ENCODE assay signal across 15 cellular contexts in genomic region chr17:18224053-18224427, GRCh38. TPM values are rescaled to one million over a fixed set of nuclear protein-coding genes. Genes with fewer than 3 reads are reported as not detected.
A peak's percentile ranks its signal among the peaks of the same experiment; 100 is the strongest.
DNase-seq lines count a peak whose midpoint lies in the region; ATAC-seq and TF ChIP-seq lines count a peak whose summit lies in the region.
"Had no signal": no experiment of that assay in that cellular context is flagged by ENCODE, and none has a peak within 500 bp of the region (broad histone marks: within the 10 kb centered on the region; RNA-seq: fewer than 3 reads in every experiment).

No MANE protein-coding gene starts in this region.

- H3K4me3 ChIP-seq in IMR-90 (ENCODE audit: insufficient read depth, low read depth, low read length) (no peak overlapping the region), mammary epithelial cell (replicated peaks in 1 of 3; ENCODE audit: insufficient read depth in 1 of 3, low read depth in 2 of 3, low read length in 3 of 3) (no peak overlapping the region), iPS-18c (ENCODE audit: insufficient read depth, low read depth, low read length) (peak overlapping the region; percentile 59; the same call in 1 of the 2 replicates), smooth muscle cell (no peak overlapping the region)
- H3K4me3 ChIP-seq: colonic mucosa had no signal

- no peak for TF ChIP-seq RAD21 in IMR-90 (IDR thresholded peaks at IDR 0.05; ENCODE audit: low read length)

- no peak overlapping the region for H2BK15ac ChIP-seq in IMR-90 (ENCODE audit: low read depth, low read length)

- intact Hi-C loops in IMR-90 (cut with micrococcal nuclease): loop anchor here (2.0 kb wide), 1 partner anchor 35 kb away; the partner anchor contains the start of gene FLII
- intact Hi-C loops in mammary epithelial cell (cut with micrococcal nuclease): no loop called here
- intact Hi-C loops in activated T-helper 2 cell treated with anti-CD3 and anti-CD28 coated beads, Interferon-gamma antibody, Interleukin-2, Interleukin-4, amounts not matched to agents 10 μg/mL and 5 μg/mL and 100 μg/mL, durations not matched to agents 14 hours and 24 hours and 36 hours (cut with micrococcal nuclease): loop anchor here (10.0 kb wide), 1 partner anchor 91 kb away; the partner anchor contains the start of genes SMCR8 and TOP3A

- no peaks in the 10 kb centered on the region for H3K9me3 Mint-ChIP-seq in activated T-helper 2 cell treated with anti-CD3 and anti-CD28 coated beads, Interferon-gamma antibody, Interleukin-2, Interleukin-4, amounts not matched to agents 10 μg/mL and 5 μg/mL and 100 μg/mL, durations not matched to agents 14 hours and 24 hours and 36 hours
- H3K9me3 Mint-ChIP-seq: activated naive CD8-positive, alpha-beta T cell treated with anti-CD3 and anti-CD28 coated beads, Interleukin-2, amount 50 U/mL, for 24 hours had no signal

- no peak overlapping the region for H3K56ac ChIP-seq in IMR-90 (ENCODE audit: extremely low read depth, insufficient read depth, low read length)

- H3K27me3 ChIP-seq in IMR-90 (ENCODE audit: control insufficient read depth, insufficient read depth, low read length) (no peaks in the 10 kb centered on the region), mammary epithelial cell (ENCODE audit: insufficient read depth, low read length) (no peaks in the 10 kb centered on the region), smooth muscle cell (ENCODE audit: low read depth) (no peaks in the 10 kb centered on the region)
- H3K27me3 ChIP-seq: colonic mucosa had no signal

- no peak overlapping the region for H3K27ac Mint-ChIP-seq in activated T-helper 2 cell treated with anti-CD3 and anti-CD28 coated beads, Interferon-gamma antibody, Interleukin-2, Interleukin-4, amounts not matched to agents 10 μg/mL and 5 μg/mL and 100 μg/mL, durations not matched to agents 14 hours and 24 hours and 36 hours
- H3K27ac Mint-ChIP-seq: CD4-positive, CD25-positive, alpha-beta regulatory T cell had no signal

- H3K18ac ChIP-seq in IMR-90 (ENCODE audit: low read depth, low read length): no peak overlapping the region

- H4K5ac ChIP-seq in IMR-90 (ENCODE audit: low read depth, low read length): peak overlapping the region; percentile 92

- peaks cover 33% of the 10 kb centered on the region for H3K79me2 ChIP-seq in mammary epithelial cell (ENCODE audit: insufficient read depth, low read length)
- peaks cover 33% of the 10 kb centered on the region for H3K79me2 ChIP-seq in smooth muscle cell (ENCODE audit: low read depth)

- H3K36me3 ChIP-seq in IMR-90 (ENCODE audit: control insufficient read depth, insufficient read depth, low read length): no peaks in the 10 kb centered on the region
- H3K36me3 ChIP-seq in mammary epithelial cell (ENCODE audit: insufficient read depth, low read length): no peaks in the 10 kb centered on the region
- H3K36me3 ChIP-seq in smooth muscle cell (ENCODE audit: low read depth): no peaks in the 10 kb centered on the region
- H3K36me3 ChIP-seq: colonic mucosa had no signal

- no peak overlapping the region for H3K9ac ChIP-seq in IMR-90 (ENCODE audit: low read depth, low read length)
- H3K9ac ChIP-seq in mammary epithelial cell (ENCODE audit: insufficient read depth, low read length): no peak overlapping the region
- H3K9ac ChIP-seq in smooth muscle cell (ENCODE audit: low read depth): peak overlapping the region; percentile 36

- H3K4me1 ChIP-seq in IMR-90 (ENCODE audit: control insufficient read depth, insufficient read depth, low read length) (peaks cover 26% of the 10 kb centered on the region), mammary epithelial cell (ENCODE audit: insufficient read depth, low read length) (peaks cover 14% of the 10 kb centered on the region), smooth muscle cell (ENCODE audit: low read depth) (peaks cover 24% of the 10 kb centered on the region)

- dilution Hi-C loops in IMR-90 (cut with HindIII; ENCODE audit: low sequenced_read_pairs, unreplicated experiment): no loop called here
- dilution Hi-C loops in mammary epithelial cell (cut with HindIII; ENCODE audit: low sequenced_read_pairs): loop anchor here (5.0 kb wide), 1 partner anchor 37 kb away; no protein-coding TSS in a partner anchor

- BruUV-seq in IMR-90 (replicated peaks; lab: Mats Ljungman, UMichigan): no TSS peak
- BruUV-seq in mammary epithelial cell (replicated peaks; lab: Mats Ljungman, UMichigan): no TSS peak

- H3K9me3 ChIP-seq in IMR-90 (ENCODE audit: control insufficient read depth, insufficient read depth, low read length) (no peaks in the 10 kb centered on the region), mammary epithelial cell (replicated peaks; ENCODE audit: insufficient read depth, low read length) (no peaks in the 10 kb centered on the region), iPS-18c (ENCODE audit: control insufficient read depth, insufficient read depth, low read length) (no peaks in the 10 kb centered on the region), smooth muscle cell (replicated peaks; ENCODE audit: low read depth) (no peaks in the 10 kb centered on the region)
- H3K9me3 ChIP-seq: colonic mucosa had no signal

- H2AFZ ChIP-seq in IMR-90 (replicated peaks; ENCODE audit: low read length, poor library complexity) (peak overlapping the region; percentile 96), mammary epithelial cell (ENCODE audit: low read depth, low read length) (peak overlapping the region; percentile 91), smooth muscle cell (ENCODE audit: low read depth) (peak overlapping the region; percentile 80)

- no peak overlapping the region for H3K4me3 Mint-ChIP-seq in activated T-helper 2 cell treated with anti-CD3 and anti-CD28 coated beads, Interferon-gamma antibody, Interleukin-2, Interleukin-4, amounts not matched to agents 10 μg/mL and 5 μg/mL and 100 μg/mL, durations not matched to agents 14 hours and 24 hours and 36 hours (ENCODE audit: low read depth)
- H3K4me3 Mint-ChIP-seq: activated naive CD8-positive, alpha-beta T cell treated with anti-CD3 and anti-CD28 coated beads, Interleukin-2, amount 50 U/mL, for 24 hours had no signal

- no peaks in the 10 kb centered on the region for H3F3A ChIP-seq in smooth muscle cell (ENCODE audit: low read depth)

- H3K36me3 Mint-ChIP-seq in activated T-helper 2 cell treated with anti-CD3 and anti-CD28 coated beads, Interferon-gamma antibody, Interleukin-2, Interleukin-4, amounts not matched to agents 10 μg/mL and 5 μg/mL and 100 μg/mL, durations not matched to agents 14 hours and 24 hours and 36 hours (ENCODE audit: low read depth): no peaks in the 10 kb centered on the region
- H3K36me3 Mint-ChIP-seq: CD4-positive, CD25-positive, alpha-beta regulatory T cell; naive thymus-derived CD4-positive, alpha-beta T cell had no signal

- POLR2A ChIA-PET in IMR-90 (lab: Charles Lee; ENCODE audit: unreplicated experiment): interaction anchor here (1.3 kb wide), 1 partner anchor 40 kb away, joined by 3 read pairs; the partner anchor contains the start of gene ALKBH5

- peak overlapping the region; percentile 6 for H2BK5ac ChIP-seq in IMR-90 (ENCODE audit: low read depth, low read length, poor library complexity, severe bottlenecking)

- TF ChIP-seq POLR2A in IMR-90 (IDR thresholded peaks at IDR 0.05; ENCODE audit: low read depth, low read length): no peak

- peak overlapping the region; percentile 83; the same call in 1 of the 2 replicates for H2AK5ac ChIP-seq in IMR-90 (ENCODE audit: low read depth, low read length)

- H3K79me1 ChIP-seq in IMR-90 (ENCODE audit: low read depth in 1 of 2, low read length in 2 of 2): peaks cover 16 to 36% of the 10 kb centered on the region in 2 experiments

- whole genome bisulfite sequencing in IMR-90 (ENCODE audit: extremely low coverage in 2 of 2, insufficient read length in 1 of 2), 2 experiments: 80% methylated on average over 1 of the region's 5 CpGs; no CpG with 5 or more reads in 1 of the 2 experiments
- 83% methylated on average over 4 of the region's 5 CpGs for WGBS in mammary epithelial cell (ENCODE audit: low coverage, missing lambda C conversion rate)
- 70% methylated on average over 5 of the region's 5 CpGs for WGBS in smooth muscle cell (ENCODE audit: low lambda C conversion rate)

- H4K91ac ChIP-seq in IMR-90 (ENCODE audit: insufficient read depth, low read depth, low read length): peak overlapping the region; percentile 77; the same call in 1 of the 2 replicates

- in situ Hi-C loops in IMR-90 (cut with MboI; ENCODE audit: low sequenced_read_pairs): no loop called here
- in situ Hi-C loops in mammary epithelial cell (cut with MboI; ENCODE audit: low sequenced_read_pairs in 2 of 2): no loop called here

- DNase-seq in IMR-90: no peak
- DNase-seq in mammary epithelial cell: no peak
- no peak for DNase-seq in smooth muscle cell (lab: John Stamatoyannopoulos, UW; ENCODE audit: unreplicated experiment)
- no peak for DNase-seq in activated T-helper 2 cell treated with anti-CD3 and anti-CD28 coated beads, Interferon-gamma antibody, Interleukin-2, Interleukin-4, amounts not matched to agents 10 μg/mL and 5 μg/mL and 100 μg/mL, durations not matched to agents 14 hours and 24 hours and 36 hours (ENCODE audit: low spot score)
- DNase-seq in AML-193 (lab: John Stamatoyannopoulos, UW): no peak
- DNase-seq in NCI-H1417 (lab: John Stamatoyannopoulos, UW): no peak
- DNase-seq: activated naive CD8-positive, alpha-beta T cell treated with anti-CD3 and anti-CD28 coated beads, Interleukin-2, amount 50 U/mL, for 24 hours; CD4-positive, CD25-positive, alpha-beta regulatory T cell; colonic mucosa; naive thymus-derived CD4-positive, alpha-beta T cell; NCI-H1417 treated with DMSO at 0.1 percent for 48 hours; NCI-H446 treated with DMSO at 0.1 percent for 48 hours; OCI-M1; stimulated activated naive CD4-positive, alpha-beta T cell treated with Interleukin-2 at 50 U/mL for 16 hours had no signal

- peak overlapping the region; percentile 97 for H2AK9ac ChIP-seq in IMR-90 (replicated peaks; ENCODE audit: low read depth, low read length, poor library complexity)

- H3K4me1 Mint-ChIP-seq in activated T-helper 2 cell treated with anti-CD3 and anti-CD28 coated beads, Interferon-gamma antibody, Interleukin-2, Interleukin-4, amounts not matched to agents 10 μg/mL and 5 μg/mL and 100 μg/mL, durations not matched to agents 14 hours and 24 hours and 36 hours (ENCODE audit: low read depth): peaks cover 17% of the 10 kb centered on the region

- H3K4me2 ChIP-seq in IMR-90 (ENCODE audit: low read depth, low read length) (no peak overlapping the region), mammary epithelial cell (ENCODE audit: insufficient read depth, low read depth, low read length) (no peak overlapping the region), smooth muscle cell (peak overlapping the region; percentile 79)

- peak overlapping the region; percentile 87 for H3K4ac ChIP-seq in IMR-90 (ENCODE audit: low read depth, low read length)

- peaks cover 28% of the 10 kb centered on the region for H3K9me1 ChIP-seq in IMR-90 (ENCODE audit: insufficient read depth, low read length)

- peak overlapping the region; percentile 95 to 98 for H4K8ac ChIP-seq in IMR-90 (ENCODE audit: low read depth in 2 of 2, low read length in 2 of 2)

- peak overlapping the region; percentile 19; the same call in 1 of the 2 replicates for H2BK120ac ChIP-seq in IMR-90 (ENCODE audit: low read depth, low read length)

- H2BK20ac ChIP-seq in IMR-90 (ENCODE audit: low read depth, low read length): no peak overlapping the region

- peak overlapping the region; percentile 90; the same call in 1 of the 2 replicates for H3K14ac ChIP-seq in IMR-90 (replicated peaks; ENCODE audit: low read depth, low read length)

- TF ChIP-seq CTCF in IMR-90 (conservative IDR thresholded peaks at IDR 0.05; ENCODE audit: low read depth, low read length): no peak
- TF ChIP-seq CTCF in mammary epithelial cell (conservative IDR thresholded peaks at IDR 0.05 in 1 of 2, IDR thresholded peaks at IDR 0.05 in 1 of 2; ENCODE audit: extremely low read depth in 1 of 2, insufficient read depth in 1 of 2, low read depth in 1 of 2, low read length in 2 of 2): no peak
- no peak for TF ChIP-seq CTCF in smooth muscle cell (IDR thresholded peaks at IDR 0.05; ENCODE audit: borderline replicate concordance, insufficient read depth, poor library complexity, severe bottlenecking)

- H3K27ac ChIP-seq in IMR-90 (ENCODE audit: insufficient read depth, low read length) (no peak overlapping the region), mammary epithelial cell (ENCODE audit: insufficient read depth, low read depth, low read length) (no peak overlapping the region), smooth muscle cell (ENCODE audit: low read depth) (peak overlapping the region; percentile 84)
- H3K27ac ChIP-seq: colonic mucosa had no signal

- CTCF ChIA-PET in IMR-90 (lab: Yijun Ruan, JAX) (interaction anchor here (0.6 kb wide), 1 partner anchor 100 kb away, joined by 3 read pairs; no protein-coding TSS in a partner anchor), mammary epithelial cell (lab: Charles Lee; ENCODE audit: low non-redundant PET) (interaction anchor here (0.6 kb wide), 1 partner anchor 45 kb away, joined by 3 read pairs; no protein-coding TSS in a partner anchor)

- no peaks in the 10 kb centered on the region for H3K27me3 Mint-ChIP-seq in activated T-helper 2 cell treated with anti-CD3 and anti-CD28 coated beads, Interferon-gamma antibody, Interleukin-2, Interleukin-4, amounts not matched to agents 10 μg/mL and 5 μg/mL and 100 μg/mL, durations not matched to agents 14 hours and 24 hours and 36 hours (ENCODE audit: low read depth)
- H3K27me3 Mint-ChIP-seq: activated naive CD8-positive, alpha-beta T cell treated with anti-CD3 and anti-CD28 coated beads, Interleukin-2, amount 50 U/mL, for 24 hours; CD4-positive, CD25-positive, alpha-beta regulatory T cell had no signal

- no peak for ATAC-seq in IMR-90 (ENCODE audit: low read depth)
- ATAC-seq: activated naive CD8-positive, alpha-beta T cell treated with anti-CD3 and anti-CD28 coated beads, Interleukin-2, amount 50 U/mL, for 24 hours; naive thymus-derived CD4-positive, alpha-beta T cell had no signal

- H4K20me1 ChIP-seq in IMR-90 (ENCODE audit: insufficient read depth, low read length) (peaks cover 24% of the 10 kb centered on the region), mammary epithelial cell (ENCODE audit: insufficient read depth, low read length) (no peaks in the 10 kb centered on the region), smooth muscle cell (ENCODE audit: low read depth) (peaks cover 27% of the 10 kb centered on the region)

- no peak overlapping the region; the same call in 1 of the 2 replicates for H3K23ac ChIP-seq in IMR-90 (ENCODE audit: low read depth, low read length)

RNA-seq across cellular contexts. Expression of gene LLGL1, which starts 1.4 kb away (rescaled TPM):
- total RNA-seq in IMR-90 (2012; rRNA removed): 34.2 and 40.1 TPM in 2 replicates
- 52.9 and 57.9 TPM in 2 replicates for polyA plus RNA-seq in IMR-90 (2012; rRNA removed)
- polyA plus RNA-seq in IMR-90 (2012; cell fraction: cytosol; rRNA removed): 29.8 and 72.4 TPM in 2 replicates
- polyA plus RNA-seq in IMR-90 (2012; cell fraction: nucleus; rRNA removed; ENCODE audit: low replicate concordance): 53.9 and 145 TPM in 2 replicates
- total RNA-seq in mammary epithelial cell: 10 to 100 TPM; 35.2 to 50.0 TPM
- 37.6 TPM for polyA plus RNA-seq in mammary epithelial cell
- 20.3 TPM for polyA minus RNA-seq in mammary epithelial cell
- total RNA-seq in smooth muscle cell: 37.3 and 37.7 TPM in 2 replicates
- 6.7 and 8.5 TPM in 2 replicates for polyA plus RNA-seq in smooth muscle cell
- total RNA-seq in activated T-helper 2 cell treated with anti-CD3 and anti-CD28 coated beads, Interferon-gamma antibody, Interleukin-2, Interleukin-4, amounts not matched to agents 10 μg/mL and 5 μg/mL and 100 μg/mL, durations not matched to agents 14 hours and 24 hours and 36 hours: 23.0 and 24.7 TPM in 2 replicates

RNA-seq across cellular contexts. Expression of gene FLII, which starts 34.5 kb away (rescaled TPM):
- total RNA-seq in IMR-90 (2012; rRNA removed) (258 and 263 TPM in 2 replicates), mammary epithelial cell (100 to 1,000 TPM; 301 to 439 TPM), smooth muscle cell (132 and 149 TPM in 2 replicates)
- polyA plus RNA-seq in IMR-90 (2012; rRNA removed) (290 and 321 TPM in 2 replicates), mammary epithelial cell (412 TPM), smooth muscle cell (188 and 210 TPM in 2 replicates)
- polyA plus RNA-seq in IMR-90 (2012; cell fraction: cytosol; rRNA removed): 217 and 243 TPM in 2 replicates
- polyA plus RNA-seq in IMR-90 (2012; cell fraction: nucleus; rRNA removed; ENCODE audit: low replicate concordance): 740 and 1,400 TPM in 2 replicates
- polyA minus RNA-seq in mammary epithelial cell: 417 TPM
- 334 and 340 TPM in 2 replicates for total RNA-seq in activated T-helper 2 cell treated with anti-CD3 and anti-CD28 coated beads, Interferon-gamma antibody, Interleukin-2, Interleukin-4, amounts not matched to agents 10 μg/mL and 5 μg/mL and 100 μg/mL, durations not matched to agents 14 hours and 24 hours and 36 hours

RNA-seq across cellular contexts. Expression of gene MIEF2, which starts 36.4 kb away (rescaled TPM):
- total RNA-seq in IMR-90 (2012; rRNA removed) (9.1 and 12.2 TPM in 2 replicates), mammary epithelial cell (10 to 100 TPM; 11.9 to 56.3 TPM), smooth muscle cell (10.4 and 12.0 TPM in 2 replicates)
- polyA plus RNA-seq in IMR-90 (2012; rRNA removed) (20.7 and 26.6 TPM in 2 replicates), mammary epithelial cell (7.7 TPM), smooth muscle cell (13.5 and 14.3 TPM in 2 replicates)
- polyA plus RNA-seq in IMR-90 (2012; cell fraction: cytosol; rRNA removed): 17.9 and 19.8 TPM in 2 replicates
- polyA plus RNA-seq in IMR-90 (2012; cell fraction: nucleus; rRNA removed; ENCODE audit: low replicate concordance): 32.6 and 84.0 TPM in 2 replicates
- 27.9 TPM for polyA minus RNA-seq in mammary epithelial cell
- total RNA-seq in activated T-helper 2 cell treated with anti-CD3 and anti-CD28 coated beads, Interferon-gamma antibody, Interleukin-2, Interleukin-4, amounts not matched to agents 10 μg/mL and 5 μg/mL and 100 μg/mL, durations not matched to agents 14 hours and 24 hours and 36 hours: 6.8 and 7.9 TPM in 2 replicates

RNA-seq across cellular contexts. Expression of gene ALKBH5, which starts 40.4 kb away (rescaled TPM):
- total RNA-seq in IMR-90 (2012; rRNA removed) (79.6 and 86.1 TPM in 2 replicates), mammary epithelial cell (100 to 1,000 TPM in 1 of 2 donors, 10 to 100 TPM in 1; 87.7 to 118 TPM), smooth muscle cell (93.1 and 97.9 TPM in 2 replicates)
- polyA plus RNA-seq in IMR-90 (2012; rRNA removed) (54.6 and 57.6 TPM in 2 replicates), mammary epithelial cell (79.1 TPM), smooth muscle cell (114 and 119 TPM in 2 replicates)
- polyA plus RNA-seq in IMR-90 (2012; cell fraction: cytosol; rRNA removed): 48.0 and 70.0 TPM in 2 replicates
- polyA plus RNA-seq in IMR-90 (2012; cell fraction: nucleus; rRNA removed; ENCODE audit: low replicate concordance): 28.3 and 30.6 TPM in 2 replicates
- 150 TPM for polyA minus RNA-seq in mammary epithelial cell
- 164 and 165 TPM in 2 replicates for total RNA-seq in activated T-helper 2 cell treated with anti-CD3 and anti-CD28 coated beads, Interferon-gamma antibody, Interleukin-2, Interleukin-4, amounts not matched to agents 10 μg/mL and 5 μg/mL and 100 μg/mL, durations not matched to agents 14 hours and 24 hours and 36 hours
